ENCODE assay signal across 26 cellular contexts in genomic region chr15:51721199-51721960, GRCh38. TPM values are rescaled to one million over a fixed set of nuclear protein-coding genes. Genes with fewer than 3 reads are reported as not detected.
DNase-seq lines count a peak whose midpoint lies in the region; ATAC-seq, FAIRE-seq and TF ChIP-seq lines count a peak whose summit lies in the region.
"Had no signal": no experiment of that assay in that cellular context is flagged by ENCODE, and none has a peak within 500 bp of the region (broad histone marks: within the 10 kb centered on the region; RNA-seq: fewer than 3 reads in every experiment).

No MANE protein-coding gene starts in this region.

- H3K27me3 Mint-ChIP-seq in astrocyte (ENCODE audit: low read depth, unreplicated experiment): no peaks in the 10 kb centered on the region
- no peaks in the 10 kb centered on the region for H3K27me3 Mint-ChIP-seq in stimulated activated memory B cell treated with anti-CD40 and anti-IgM and Interleukin-4, amounts not matched to agents 10 μg/mL and 1 μg/mL and 100 μg/mL, for 72 hours
- no peaks in the 10 kb centered on the region for H3K27me3 Mint-ChIP-seq in natural killer cell (ENCODE audit: low read depth in 2 of 2)
- H3K27me3 Mint-ChIP-seq: naive thymus-derived CD8-positive, alpha-beta T cell had no signal

- no peak for FAIRE-seq in astrocyte (lab: Jason Lieb, UNC)
- FAIRE-seq: GM12891 had no signal

- peak overlapping the region; percentile 28 for H2AFZ ChIP-seq in astrocyte (ENCODE audit: low read depth, low read length)
- H2AFZ ChIP-seq: parathyroid adenoma, PC-9 had no signal

- H3K9me3 ChIP-seq in astrocyte (ENCODE audit: insufficient read depth, low read depth, low read length) (no peaks in the 10 kb centered on the region), tibial artery (no peaks in the 10 kb centered on the region)
- H3K9me3 ChIP-seq: BLaER1, heart left ventricle, SJCRH30, stomach had no signal

- TF ChIP-seq CTCF in astrocyte (IDR thresholded peaks at IDR 0.05; ENCODE audit: insufficient read depth, low read depth, low read length): no peak
- TF ChIP-seq CTCF in tibial artery (IDR thresholded peaks at IDR 0.05): no peak
- no peak for TF ChIP-seq CTCF in natural killer cell (IDR thresholded peaks at IDR 0.05)

- H3K4me2 ChIP-seq in astrocyte (ENCODE audit: low read length): peak overlapping the region; percentile 49
- H3K4me2 ChIP-seq: BLaER1, PC-9 had no signal

- H3K36me3 ChIP-seq in astrocyte (ENCODE audit: insufficient read depth, low read length) (no peaks in the 10 kb centered on the region), tibial artery (peaks cover 0 to 18% (median 5%) of the 10 kb centered on the region in 3 donors)
- H3K36me3 ChIP-seq: SJCRH30 had no signal

- H3K79me2 ChIP-seq in astrocyte (ENCODE audit: insufficient read depth, low read length): no peaks in the 10 kb centered on the region
- H3K79me2 ChIP-seq: parathyroid adenoma had no signal

- no peaks in the 10 kb centered on the region for H3K27me3 ChIP-seq in astrocyte (ENCODE audit: insufficient read depth, low read length)
- no peaks in the 10 kb centered on the region for H3K27me3 ChIP-seq in tibial artery
- H3K27me3 ChIP-seq: BLaER1, heart left ventricle, SJCRH30, stomach had no signal

- no peaks in the 10 kb centered on the region for H3K9me3 Mint-ChIP-seq in astrocyte (ENCODE audit: unreplicated experiment)
- no peaks in the 10 kb centered on the region for H3K9me3 Mint-ChIP-seq in stimulated activated memory B cell treated with anti-CD40 and anti-IgM and Interleukin-4, amounts not matched to agents 10 μg/mL and 1 μg/mL and 100 μg/mL, for 72 hours
- H3K9me3 Mint-ChIP-seq in natural killer cell: no peaks in the 10 kb centered on the region
- H3K9me3 Mint-ChIP-seq: activated T-helper 2 cell treated with anti-CD3 and anti-CD28 coated beads, Interferon-gamma antibody, Interleukin-2, Interleukin-4, amounts not matched to agents 10 μg/mL and 5 μg/mL and 100 μg/mL, durations not matched to agents 14 hours and 24 hours and 36 hours; naive thymus-derived CD8-positive, alpha-beta T cell; T-helper 2 cell treated with Interferon-gamma antibody and Interleukin-4, amounts not matched to agents 5 μg/mL and 100 μg/mL, for 36 hours had no signal

- H3K4me1 Mint-ChIP-seq in astrocyte (ENCODE audit: low read depth, unreplicated experiment) (peaks cover 22% of the 10 kb centered on the region), natural killer cell (peaks cover 18 to 20% of the 10 kb centered on the region in 2 donors)
- H3K4me1 Mint-ChIP-seq in stimulated activated memory B cell treated with anti-CD40 and anti-IgM and Interleukin-4, amounts not matched to agents 10 μg/mL and 1 μg/mL and 100 μg/mL, for 72 hours: peaks cover 28% of the 10 kb centered on the region

- H3K27ac ChIP-seq in astrocyte (ENCODE audit: low read depth, low read length) (no peak overlapping the region), tibial artery (no peak overlapping the region)
- H3K27ac ChIP-seq: BLaER1, parathyroid adenoma, PC-9, SJCRH30 had no signal

- no peaks in the 10 kb centered on the region for H4K20me1 ChIP-seq in astrocyte (ENCODE audit: insufficient read depth, low read length)

- DNase-seq in activated CD4-positive, CD25-positive, alpha-beta regulatory T cell (lab: John Stamatoyannopoulos, UW): no peak
- DNase-seq in astrocyte (ENCODE audit: low read depth) (peak; percentile 54), glomerular endothelial cell (ENCODE audit: extremely low read depth, low read depth, low spot score) (peak; percentile 37), tibial artery (no peak), natural killer cell (no peak), GDM1 (lab: John Stamatoyannopoulos, UW) (no peak)
- DNase-seq: effector CD8-positive, alpha-beta T cell; heart left ventricle; naive thymus-derived CD8-positive, alpha-beta T cell; NCI-H146; PC-9; SJCRH30; stimulated activated CD4-positive, alpha-beta T cell treated with anti-CD3 and anti-CD28 coated beads, Interleukin-2, amount 100 ng/mL, for 24 hours; stomach had no signal

- peaks cover 8% of the 10 kb centered on the region for H3K4me1 ChIP-seq in astrocyte (ENCODE audit: insufficient read depth, low read length)
- no peaks in the 10 kb centered on the region for H3K4me1 ChIP-seq in tibial artery
- H3K4me1 ChIP-seq: parathyroid adenoma had no signal

- peak; percentile 44 to 59 for ATAC-seq in activated CD4-positive, CD25-positive, alpha-beta regulatory T cell treated with anti-CD3 and anti-CD28 coated beads, Interleukin-2, amount 50 U/mL, for 24 hours
- ATAC-seq in stimulated activated memory B cell treated with anti-CD40 and anti-IgM and Interleukin-4, amounts not matched to agents 10 μg/mL and 1 μg/mL and 100 μg/mL, for 72 hours: no peak
- ATAC-seq in natural killer cell: no peak
- ATAC-seq: HCT116; naive thymus-derived CD8-positive, alpha-beta T cell had no signal

- no peak overlapping the region for H3K9ac ChIP-seq in astrocyte (ENCODE audit: low read length)
- H3K9ac ChIP-seq: BLaER1, parathyroid adenoma had no signal

- no peak overlapping the region for H3K27ac Mint-ChIP-seq in astrocyte (ENCODE audit: unreplicated experiment)
- peak overlapping the region; percentile 35 for H3K27ac Mint-ChIP-seq in stimulated activated memory B cell treated with anti-CD40 and anti-IgM and Interleukin-4, amounts not matched to agents 10 μg/mL and 1 μg/mL and 100 μg/mL, for 72 hours
- H3K27ac Mint-ChIP-seq in natural killer cell: no peak overlapping the region
- H3K27ac Mint-ChIP-seq: activated T-helper 2 cell treated with anti-CD3 and anti-CD28 coated beads, Interferon-gamma antibody, Interleukin-2, Interleukin-4, amounts not matched to agents 10 μg/mL and 5 μg/mL and 100 μg/mL, durations not matched to agents 14 hours and 24 hours and 36 hours; T-helper 2 cell treated with Interferon-gamma antibody and Interleukin-4, amounts not matched to agents 5 μg/mL and 100 μg/mL, for 36 hours had no signal

- H3K36me3 Mint-ChIP-seq in astrocyte (ENCODE audit: low read depth, unreplicated experiment): no peaks in the 10 kb centered on the region
- H3K36me3 Mint-ChIP-seq in stimulated activated memory B cell treated with anti-CD40 and anti-IgM and Interleukin-4, amounts not matched to agents 10 μg/mL and 1 μg/mL and 100 μg/mL, for 72 hours: peaks cover 31% of the 10 kb centered on the region
- H3K36me3 Mint-ChIP-seq in natural killer cell: no peaks in the 10 kb centered on the region

- no peak overlapping the region for H3K4me3 ChIP-seq in astrocyte (ENCODE audit: insufficient read depth, low read depth, low read length)
- no peak overlapping the region for H3K4me3 ChIP-seq in tibial artery
- H3K4me3 ChIP-seq: BLaER1, heart left ventricle, PC-9, SJCRH30, stomach had no signal

- no peak overlapping the region for H3K4me3 Mint-ChIP-seq in astrocyte (ENCODE audit: unreplicated experiment)
- H3K4me3 Mint-ChIP-seq in stimulated activated memory B cell treated with anti-CD40 and anti-IgM and Interleukin-4, amounts not matched to agents 10 μg/mL and 1 μg/mL and 100 μg/mL, for 72 hours: no peak overlapping the region
- H3K4me3 Mint-ChIP-seq in natural killer cell: no peak overlapping the region
- H3K4me3 Mint-ChIP-seq: T-helper 2 cell treated with Interferon-gamma antibody and Interleukin-4, amounts not matched to agents 5 μg/mL and 100 μg/mL, for 36 hours had no signal

- intact Hi-C loops in tibial artery (cut with DNase I; ENCODE audit: low total_unique reads) (no loop called here), natural killer cell (cut with micrococcal nuclease) (no loop called here)

RNA-seq across cellular contexts. Expression of gene LYSMD2, which starts 16.1 kb away (rescaled TPM):
- total RNA-seq in astrocyte: 3.4 and 4.9 TPM in 2 replicates
- 11.4 and 17.1 TPM in 2 replicates for total RNA-seq in glomerular endothelial cell
- total RNA-seq in natural killer cell: 10 to 100 TPM in 1 of 3 donors, 1 to 10 TPM in 2; 8.1 to 13.6 (median 8.6) TPM

RNA-seq across cellular contexts. Expression of gene TMOD2, which starts 30.0 kb away (rescaled TPM):
- 7.1 and 8.4 TPM in 2 replicates for total RNA-seq in astrocyte
- 11.4 and 13.5 TPM in 2 replicates for total RNA-seq in glomerular endothelial cell
- total RNA-seq in natural killer cell: 1 to 10 TPM; 1.6 to 4.7 (median 1.6) TPM

RNA-seq across cellular contexts. Expression of gene SCG3, which starts 40.1 kb away (rescaled TPM):
- total RNA-seq in astrocyte: 1.8 and 2.7 TPM in 2 replicates
- 0.05 TPM in 1 of 2 replicates, not detected in the other for total RNA-seq in glomerular endothelial cell
- not detected for total RNA-seq in natural killer cell
- total RNA-seq: A172; activated CD8-positive, alpha-beta memory T cell treated with anti-CD3 and anti-CD28 coated beads for 36 hours; activated T-helper 2 cell treated with anti-CD3 and anti-CD28 coated beads, Interferon-gamma antibody, Interleukin-2, Interleukin-4, amounts not matched to agents 10 μg/mL and 5 μg/mL and 100 μg/mL, durations not matched to agents 14 hours and 24 hours and 36 hours; fibroblast of lung; MCF 10A; naive thymus-derived CD8-positive, alpha-beta T cell; PC-9; SJCRH30 had no signal

Comparison
In these comparisons a context has a peak if more than half of its experiments do, and no peak if none do; other contexts are left out.
1. ATAC-seq: peak in activated CD4-positive, CD25-positive, alpha-beta regulatory T cell treated with anti-CD3 and anti-CD28 coated beads, Interleukin-2, amount 50 U/mL, for 24 hours (2 of 2); none in stimulated activated memory B cell treated with anti-CD40 and anti-IgM and Interleukin-4, amounts not matched to agents 10 μg/mL and 1 μg/mL and 100 μg/mL, for 72 hours (single experiment) and natural killer cell (0 of 3).
2. DNase-seq: peak in astrocyte (single experiment) and glomerular endothelial cell (single experiment); none in activated CD4-positive, CD25-positive, alpha-beta regulatory T cell (0 of 4), tibial artery (0 of 2), natural killer cell (single experiment) and GDM1 (single experiment).